In genomic region chr12:30461011-30461670, GRCh38 we compare ENCODE assay signal across 24 cellular contexts.
"Had no signal": no experiment of that assay in that cellular context is flagged by ENCODE, and none has a peak within 500 bp of the region (broad histone marks: within the 10 kb centered on the region; RNA-seq: fewer than 3 reads in every experiment).

No MANE protein-coding gene starts in this region.

- H3K27ac ChIP-seq: breast epithelium, PC-9 had no signal

- H3K27me3 Mint-ChIP-seq: activated B cell treated with CpG ODN at 0.5 μM for 24 hours; activated CD4-positive, alpha-beta memory T cell treated with anti-CD3 and anti-CD28 coated beads for 36 hours; activated CD4-positive, alpha-beta T cell treated with anti-CD3 and anti-CD28 coated beads, Interleukin-2, amount 10 ng/mL, durations not matched to agents 7 days and 5 days; activated T-helper 17 cell treated with anti-CD3 and anti-CD28 coated beads, Interleukin-2, amount 50 U/mL, for 72 hours; T-helper 17 cell had no signal

- H3K4me3 ChIP-seq: breast epithelium, PC-9 had no signal

- H3K9me3 Mint-ChIP-seq: activated CD4-positive, alpha-beta T cell treated with anti-CD3 and anti-CD28 coated beads, Interleukin-2, amount 10 ng/mL, durations not matched to agents 7 days and 5 days had no signal

- H3K4me1 Mint-ChIP-seq: activated B cell treated with CpG ODN at 0.5 μM for 24 hours; activated CD4-positive, alpha-beta T cell treated with anti-CD3 and anti-CD28 coated beads, Interleukin-2, amount 10 ng/mL, durations not matched to agents 7 days and 5 days; activated T-helper 17 cell treated with anti-CD3 and anti-CD28 coated beads, Interleukin-2, amount 50 U/mL, for 72 hours; T-helper 17 cell had no signal

- H3K4me3 Mint-ChIP-seq: activated B cell treated with CpG ODN at 0.5 μM for 24 hours; activated CD4-positive, alpha-beta memory T cell treated with anti-CD3 and anti-CD28 coated beads for 36 hours; activated CD4-positive, alpha-beta T cell treated with anti-CD3 and anti-CD28 coated beads, Interleukin-2, amount 10 ng/mL, durations not matched to agents 7 days and 5 days; activated naive CD4-positive, alpha-beta T cell treated with anti-CD3 and anti-CD28 coated beads for 36 hours; activated naive CD8-positive, alpha-beta T cell; activated T-helper 17 cell treated with anti-CD3 and anti-CD28 coated beads, Interleukin-2, amount 50 U/mL, for 72 hours; T-helper 17 cell had no signal

- ATAC-seq: activated T-helper 17 cell treated with anti-CD3 and anti-CD28 coated beads, Interleukin-2, amount 50 U/mL, for 72 hours; T-helper 17 cell had no signal

- H3K36me3 Mint-ChIP-seq: activated CD4-positive, alpha-beta memory T cell treated with anti-CD3 and anti-CD28 coated beads for 36 hours; activated naive CD8-positive, alpha-beta T cell had no signal

- DNase-seq: activated B cell treated with CpG ODN at 0.5 μM for 24 hours; activated CD4-positive, alpha-beta memory T cell treated with anti-CD3 and anti-CD28 coated beads for 36 hours; activated CD4-positive, alpha-beta T cell treated with anti-CD3 and anti-CD28 coated beads, Interleukin-2, amount 10 ng/mL, durations not matched to agents 7 days and 5 days; activated CD8-positive, alpha-beta memory T cell treated with anti-CD3 and anti-CD28 coated beads for 24 hours; activated gamma-delta T cell; activated naive CD4-positive, alpha-beta T cell treated with anti-CD3 and anti-CD28 coated beads for 36 hours; activated T-cell treated with anti-CD3 and anti-CD28 coated beads, Interleukin-2, amount 50 U/mL, for 48 hours; amygdala; caudate nucleus; MM.1S; NCI-H1105; NCI-H1436; NCI-H1694 treated with DMSO at 0.1 percent for 48 hours; NCI-H2029 treated with DMSO at 0.1 percent for 48 hours; NCI-H2227 treated with DMSO at 0.1 percent for 48 hours; NCI-H510A; NCI-H526 treated with DMSO at 0.1 percent for 48 hours; PC-9; SHP77 treated with DMSO at 0.1 percent for 48 hours; T-helper 17 cell; T-helper 9 cell had no signal

- H2AFZ ChIP-seq: PC-9 had no signal

- H3K36me3 ChIP-seq: breast epithelium had no signal

- H3K4me1 ChIP-seq: breast epithelium had no signal

- H3K27me3 ChIP-seq: breast epithelium had no signal

- H3K27ac Mint-ChIP-seq: activated B cell treated with CpG ODN at 0.5 μM for 24 hours; activated CD4-positive, alpha-beta memory T cell treated with anti-CD3 and anti-CD28 coated beads for 36 hours; activated CD4-positive, alpha-beta T cell treated with anti-CD3 and anti-CD28 coated beads, Interleukin-2, amount 10 ng/mL, durations not matched to agents 7 days and 5 days; activated naive CD4-positive, alpha-beta T cell treated with anti-CD3 and anti-CD28 coated beads for 36 hours; activated naive CD8-positive, alpha-beta T cell; activated T-helper 17 cell treated with anti-CD3 and anti-CD28 coated beads, Interleukin-2, amount 50 U/mL, for 72 hours; T-helper 17 cell had no signal

- H3K4me2 ChIP-seq: PC-9 had no signal
